In genomic region chr16:87661561-87661960, GRCh38 we compare ENCODE assay signal across 1 cellular context.
TF ChIP-seq lines count a peak whose summit lies in the region.

No MANE protein-coding gene starts in this region.

TF ChIP-seq in HepG2, 621 proteins besides CTCF, POLR2A, EP300 and RAD21 (continued from another document and continues in another):
- no peak for TF ChIP-seq ELK4 (CRISPR knock-in tag; IDR thresholded peaks at IDR 0.05; ENCODE audit: borderline replicate concordance)
- TF ChIP-seq ZNF512 (CRISPR knock-in tag; IDR thresholded peaks at IDR 0.05), result no peak
- no peak for TF ChIP-seq BRD4 (CRISPR knock-in tag; IDR thresholded peaks at IDR 0.05)
- no peak; the same call in 1 of the 2 replicates for TF ChIP-seq ZNF484 (CRISPR knock-in tag; IDR thresholded peaks at IDR 0.05; ENCODE audit: borderline replicate concordance, low read depth)
- TF ChIP-seq ZFP90 (CRISPR knock-in tag; IDR thresholded peaks at IDR 0.05; ENCODE audit: borderline replicate concordance), result 0 out of 2 replicates have a peak, but pooled peaks have one; percentile 65
- TF ChIP-seq ZNF17 (CRISPR knock-in tag; IDR thresholded peaks at IDR 0.05), result no peak
- TF ChIP-seq ISL2 (CRISPR knock-in tag; IDR thresholded peaks at IDR 0.05), result no peak
- no peak for TF ChIP-seq ZNF362 (CRISPR knock-in tag; IDR thresholded peaks at IDR 0.05; ENCODE audit: borderline replicate concordance)
- no peak for TF ChIP-seq FOXA3 (CRISPR knock-in tag; IDR thresholded peaks at IDR 0.05)
- TF ChIP-seq KIAA2018 (CRISPR knock-in tag; IDR thresholded peaks at IDR 0.05; ENCODE audit: borderline replicate concordance), result no peak
- TF ChIP-seq ZFX (CRISPR knock-in tag; IDR thresholded peaks at IDR 0.05; ENCODE audit: low read depth), result no peak
- TF ChIP-seq HNRNPH1 (optimal IDR thresholded peaks at IDR 0.05; ENCODE audit: low read depth, low read length), result no peak
- no peak for TF ChIP-seq CHD4 (IDR thresholded peaks at IDR 0.05; ENCODE audit: borderline replicate concordance, low read length)
- TF ChIP-seq MED8 (CRISPR knock-in tag; IDR thresholded peaks at IDR 0.05; ENCODE audit: insufficient replicate concordance), result no peak
- TF ChIP-seq GMEB1 (CRISPR knock-in tag; IDR thresholded peaks at IDR 0.05; ENCODE audit: borderline replicate concordance), result no peak
- no peak for TF ChIP-seq DMAP1 (CRISPR knock-in tag; IDR thresholded peaks at IDR 0.05)
- no peak for TF ChIP-seq CCAR2 (optimal IDR thresholded peaks at IDR 0.05; ENCODE audit: low read depth, low read length)
- no peak for TF ChIP-seq HDAC1 (CRISPR knock-in tag; IDR thresholded peaks at IDR 0.05)
- peak; percentile 37; the same call in 1 of the 2 replicates for TF ChIP-seq ZNF558 (CRISPR knock-in tag; IDR thresholded peaks at IDR 0.05; ENCODE audit: borderline replicate concordance)
- TF ChIP-seq SALL2 (CRISPR knock-in tag; IDR thresholded peaks at IDR 0.05), result peak; percentile 76
- no peak for TF ChIP-seq TCF7L2 (IDR thresholded peaks at IDR 0.05; ENCODE audit: low read depth, low read length)
- no peak for TF ChIP-seq ZNF205 (CRISPR knock-in tag; IDR thresholded peaks at IDR 0.05)
- TF ChIP-seq ZNF282 (IDR thresholded peaks at IDR 0.05; ENCODE audit: partially characterized antibody), result no peak
- TF ChIP-seq ZNF570 (CRISPR knock-in tag; IDR thresholded peaks at IDR 0.05; ENCODE audit: borderline replicate concordance), result no peak
- TF ChIP-seq ZNF562 (CRISPR knock-in tag; IDR thresholded peaks at IDR 0.05; ENCODE audit: borderline replicate concordance), result no peak
- peak; percentile 60; the same call in 1 of the 2 replicates for TF ChIP-seq REL (CRISPR knock-in tag; conservative IDR thresholded peaks at IDR 0.05)
- no peak for TF ChIP-seq SP4 (CRISPR knock-in tag; IDR thresholded peaks at IDR 0.05)
- no peak for TF ChIP-seq ZNF224 (CRISPR knock-in tag; IDR thresholded peaks at IDR 0.05)
- TF ChIP-seq NR2F6 (IDR thresholded peaks at IDR 0.05), result no peak
- no peak for TF ChIP-seq NR2F6 (CRISPR knock-in tag; IDR thresholded peaks at IDR 0.05)
- no peak for TF ChIP-seq FOXP4 (CRISPR knock-in tag; IDR thresholded peaks at IDR 0.05)
- TF ChIP-seq ZNF329 (CRISPR knock-in tag; IDR thresholded peaks at IDR 0.05; ENCODE audit: low read depth), result no peak
- TF ChIP-seq HOXA3 (CRISPR knock-in tag; IDR thresholded peaks at IDR 0.05), result 0 out of 2 replicates have a peak, but pooled peaks have one; percentile 48
- no peak for TF ChIP-seq YY1 (IDR thresholded peaks at IDR 0.05; ENCODE audit: insufficient read depth, insufficient replicate concordance, low read depth, low read length)
- TF ChIP-seq YEATS4 (CRISPR knock-in tag; IDR thresholded peaks at IDR 0.05; ENCODE audit: borderline replicate concordance), result no peak
- TF ChIP-seq ZNF83 (CRISPR knock-in tag; IDR thresholded peaks at IDR 0.05; ENCODE audit: borderline replicate concordance), result 0 out of 2 replicates have a peak, but pooled peaks have one; percentile 32
- TF ChIP-seq SSRP1 (CRISPR knock-in tag; IDR thresholded peaks at IDR 0.05), result no peak
- TF ChIP-seq AHR (CRISPR knock-in tag; IDR thresholded peaks at IDR 0.05), result peak; percentile 81; the same call in 1 of the 2 replicates
- TF ChIP-seq SALL1 (CRISPR knock-in tag; IDR thresholded peaks at IDR 0.05), result peak; percentile 84
- TF ChIP-seq ZNF598 (CRISPR knock-in tag; IDR thresholded peaks at IDR 0.05; ENCODE audit: borderline replicate concordance), result no peak
- peak; percentile 86; the same call in 1 of the 2 replicates for TF ChIP-seq HBP1 (CRISPR knock-in tag; IDR thresholded peaks at IDR 0.05; ENCODE audit: low read depth)
- no peak for TF ChIP-seq BATF2 (CRISPR knock-in tag; IDR thresholded peaks at IDR 0.05)
- TF ChIP-seq TBX3 (IDR thresholded peaks at IDR 0.05; ENCODE audit: borderline replicate concordance), result no peak
- no peak for TF ChIP-seq NR2F2 (IDR thresholded peaks at IDR 0.05; ENCODE audit: borderline replicate concordance, low read depth)
- no peak for TF ChIP-seq ZNF264 (CRISPR knock-in tag; IDR thresholded peaks at IDR 0.05)
- TF ChIP-seq EZH2 (conservative IDR thresholded peaks at IDR 0.05; ENCODE audit: low read depth, low read length), result peak; percentile 79; the same call in 1 of the 2 replicates
- TF ChIP-seq U2AF2 (IDR thresholded peaks at IDR 0.05; ENCODE audit: low read depth, low read length), result no peak
- TF ChIP-seq NONO (IDR thresholded peaks at IDR 0.05), result no peak
- no peak for TF ChIP-seq NONO (CRISPR knock-in tag; conservative IDR thresholded peaks at IDR 0.05)
- peak; percentile 61; the same call in 1 of the 2 replicates for TF ChIP-seq ZNF891 (CRISPR knock-in tag; IDR thresholded peaks at IDR 0.05)
- no peak for TF ChIP-seq MAFF (IDR thresholded peaks at IDR 0.05; ENCODE audit: low read depth, low read length)
- TF ChIP-seq ZFP36L1 (CRISPR knock-in tag; IDR thresholded peaks at IDR 0.05), result no peak
- TF ChIP-seq SAFB2 (CRISPR knock-in tag; IDR thresholded peaks at IDR 0.05; ENCODE audit: borderline replicate concordance, low read depth), result no peak
- no peak for TF ChIP-seq NFYC (CRISPR knock-in tag; IDR thresholded peaks at IDR 0.05)
- no peak for TF ChIP-seq NAIF1 (CRISPR knock-in tag; IDR thresholded peaks at IDR 0.05; ENCODE audit: borderline replicate concordance)
- TF ChIP-seq TEAD3 (CRISPR knock-in tag; optimal IDR thresholded peaks at IDR 0.05; ENCODE audit: borderline replicate concordance), result peak; percentile 53
